ENCODE assay signal across 13 cellular contexts in genomic region chr6:52649521-52649920, GRCh38.
"Had no signal": no experiment of that assay in that cellular context is flagged by ENCODE, and none has a peak within 500 bp of the region (broad histone marks: within the 10 kb centered on the region; RNA-seq: fewer than 3 reads in every experiment).

No MANE protein-coding gene starts in this region.

- H3K4me3 ChIP-seq: esophagus muscularis mucosa, pancreas, skin epidermis, tibial nerve had no signal

- H3K4me3 Mint-ChIP-seq: activated CD4-positive, alpha-beta memory T cell treated with anti-CD3 and anti-CD28 coated beads for 36 hours; activated naive CD8-positive, alpha-beta T cell treated with anti-CD3 and anti-CD28 coated beads for 36 hours; activated T-cell treated with anti-CD3 and anti-CD28 coated beads, Interleukin-2, amount 50 U/mL, for 72 hours; neural crest cell; stimulated activated memory B cell treated with anti-CD40 and anti-IgM and Interleukin-4, amounts not matched to agents 10 μg/mL and 1 μg/mL and 100 μg/mL, for 72 hours had no signal

- H3K27me3 ChIP-seq: esophagus muscularis mucosa, pancreas, tibial nerve had no signal

- H3K27ac ChIP-seq: esophagus muscularis mucosa, pancreas had no signal

- H3K9me3 Mint-ChIP-seq: activated CD4-positive, alpha-beta memory T cell treated with anti-CD3 and anti-CD28 coated beads for 36 hours had no signal

- FAIRE-seq: bronchial epithelial cell, pancreas had no signal

- H3K36me3 Mint-ChIP-seq: activated CD4-positive, alpha-beta memory T cell treated with anti-CD3 and anti-CD28 coated beads for 36 hours; activated naive CD8-positive, alpha-beta T cell treated with anti-CD3 and anti-CD28 coated beads for 36 hours; stimulated activated memory B cell treated with anti-CD40 and anti-IgM and Interleukin-4, amounts not matched to agents 10 μg/mL and 1 μg/mL and 100 μg/mL, for 72 hours had no signal

- H3K9me3 ChIP-seq: esophagus muscularis mucosa, pancreas, tibial nerve had no signal

- H3K27ac Mint-ChIP-seq: activated CD4-positive, alpha-beta memory T cell treated with anti-CD3 and anti-CD28 coated beads for 36 hours; activated naive CD8-positive, alpha-beta T cell treated with anti-CD3 and anti-CD28 coated beads for 36 hours; activated T-cell treated with anti-CD3 and anti-CD28 coated beads, Interleukin-2, amount 50 U/mL, for 72 hours; stimulated activated memory B cell treated with anti-CD40 and anti-IgM and Interleukin-4, amounts not matched to agents 10 μg/mL and 1 μg/mL and 100 μg/mL, for 72 hours had no signal

- DNase-seq: activated CD4-positive, alpha-beta memory T cell treated with anti-CD3 and anti-CD28 coated beads for 36 hours; activated CD4-positive, alpha-beta T cell treated with anti-CD3 and anti-CD28 coated beads for 1 hour; activated gamma-delta T cell treated with Interleukin-2 at 50 U/mL for 16 hours; activated naive CD8-positive, alpha-beta T cell treated with anti-CD3 and anti-CD28 coated beads for 36 hours; activated T-cell treated with anti-CD3 and anti-CD28 coated beads, Interleukin-2, amount 50 U/mL, for 72 hours; pancreas; retina had no signal

- H3K36me3 ChIP-seq: esophagus muscularis mucosa, pancreas, tibial nerve had no signal
